Comparison of ENCODE assay signal across 8 cellular contexts in genomic region chr1:220089650-220090556, GRCh38. TPM values are rescaled to one million over a fixed set of nuclear protein-coding genes. Genes with fewer than 3 reads are reported as not detected.
DNase-seq lines count a peak whose midpoint lies in the region; ATAC-seq lines count a peak whose summit lies in the region.

A gene with protein sequence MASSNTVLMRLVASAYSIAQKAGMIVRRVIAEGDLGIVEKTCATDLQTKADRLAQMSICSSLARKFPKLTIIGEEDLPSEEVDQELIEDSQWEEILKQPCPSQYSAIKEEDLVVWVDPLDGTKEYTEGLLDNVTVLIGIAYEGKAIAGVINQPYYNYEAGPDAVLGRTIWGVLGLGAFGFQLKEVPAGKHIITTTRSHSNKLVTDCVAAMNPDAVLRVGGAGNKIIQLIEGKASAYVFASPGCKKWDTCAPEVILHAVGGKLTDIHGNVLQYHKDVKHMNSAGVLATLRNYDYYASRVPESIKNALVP (minus strand): TSS chr1:220089788. CDS start chr1:220079846, 9,942 bp downstream.

- ATAC-seq in GM21529 (IDR thresholded peaks at IDR 0.05; ENCODE audit: unreplicated experiment) = peak; percentile 54

- DNase-seq in DMS153 (lab: John Stamatoyannopoulos, UW) = peak; percentile 97
- peak; percentile 75 for DNase-seq in OCI-M2 (lab: John Stamatoyannopoulos, UW; ENCODE audit: unreplicated experiment)
- DNase-seq in activated T-cell treated with anti-CD3 and anti-CD28 coated beads for 4 hours = peak; percentile 99
- peak; percentile 83 for DNase-seq in epithelial cell of prostate (ENCODE audit: low read depth, low spot score)
- DNase-seq in mucosa of gallbladder (ENCODE audit: low spot score) = peak; percentile 98
- peak; percentile 92 to 99 for DNase-seq in stimulated activated CD8-positive, alpha-beta memory T cell treated with anti-CD3 and anti-CD28 coated beads, Interleukin-4, amount 100 ng/mL, for 4 hours (ENCODE audit: low read depth in 2 of 2, low spot score in 1 of 2)

- H3K27me3 Mint-ChIP-seq in IgD-negative memory B cell = no peaks in the 10 kb centered on the region

- H3K27ac Mint-ChIP-seq in IgD-negative memory B cell = peak within 1 kb of the TSS; percentile 84 to 98 (median 95)

- H3K4me3 Mint-ChIP-seq in IgD-negative memory B cell = peak within 1 kb of the TSS; percentile 88 to 98 (median 94)

- H3K9me3 Mint-ChIP-seq in IgD-negative memory B cell = no peaks in the 10 kb centered on the region

- no peaks in the 10 kb centered on the region for H3K36me3 Mint-ChIP-seq in IgD-negative memory B cell

- peak within 1 kb of the TSS; percentile 59 for H3K27ac ChIP-seq in epithelial cell of prostate

- peaks cover 13 to 26% (median 25%) of the 10 kb centered on the region in 3 donors for H3K4me1 Mint-ChIP-seq in IgD-negative memory B cell

RNA-seq across cellular contexts. Expression of the gene that starts here (rescaled TPM):
- polyA plus RNA-seq in IgD-negative memory B cell = 22.4 TPM
- total RNA-seq in mucosa of gallbladder = 48.7 TPM

Comparison
In these comparisons a context has a peak if more than half of its experiments do, and no peak if none do; other contexts are left out.
1. Peak in every context shown above with its lines: DNase-seq, ATAC-seq and H3K27ac ChIP-seq.